Comparison of ENCODE assay signal across 17 cellular contexts in genomic region chr17:12316021-12316420, GRCh38.
DNase-seq lines count a peak whose midpoint lies in the region; ATAC-seq and TF ChIP-seq lines count a peak whose summit lies in the region.
"Had no signal": no experiment of that assay in that cellular context is flagged by ENCODE, and none has a peak within 500 bp of the region (broad histone marks: within the 10 kb centered on the region; RNA-seq: fewer than 3 reads in every experiment).

No MANE protein-coding gene starts in this region.

- no TSS peak for BruUV-seq in IMR-90 (replicated peaks; lab: Mats Ljungman, UMichigan)

- in situ Hi-C loops in IMR-90 (cut with MboI; ENCODE audit: low sequenced_read_pairs), result no loop called here

- peak overlapping the region; percentile 57; the same call in 1 of the 2 replicates for H4K91ac ChIP-seq in IMR-90 (ENCODE audit: insufficient read depth, low read depth, low read length)

- H3K79me2 ChIP-seq in hepatocyte, result no peaks in the 10 kb centered on the region

- peak overlapping the region; percentile 51; the same call in 1 of the 2 replicates for H3K23ac ChIP-seq in IMR-90 (ENCODE audit: low read depth, low read length)

- no CpG with 5 or more reads among the region's 1 CpG for WGBS in IMR-90 (ENCODE audit: extremely low coverage in 2 of 2, insufficient read length in 1 of 2), 2 experiments
- 88% methylated on average over 1 of the region's 1 CpG for WGBS in hepatocyte (ENCODE audit: low lambda C conversion rate, missing lambda C conversion rate)

- no peak for ATAC-seq in IMR-90 (ENCODE audit: low read depth)
- ATAC-seq: CD8-positive, alpha-beta T cell; K562 had no signal

- no peaks in the 10 kb centered on the region for H3K27me3 Mint-ChIP-seq in T-helper 2 cell treated with Interferon-gamma antibody and Interleukin-4, amounts not matched to agents 5 μg/mL and 100 μg/mL, for 36 hours (ENCODE audit: low read depth)
- H3K27me3 Mint-ChIP-seq: B cell had no signal

- peak overlapping the region; percentile 46; the same call in 1 of the 2 replicates for H3K18ac ChIP-seq in IMR-90 (ENCODE audit: low read depth, low read length)

- no peaks in the 10 kb centered on the region for H3K36me3 Mint-ChIP-seq in T-helper 2 cell treated with Interferon-gamma antibody and Interleukin-4, amounts not matched to agents 5 μg/mL and 100 μg/mL, for 36 hours (ENCODE audit: low read depth)
- H3K36me3 Mint-ChIP-seq: CD8-positive, alpha-beta T cell had no signal

- H4K20me1 ChIP-seq in IMR-90 (ENCODE audit: insufficient read depth, low read length), result no peaks in the 10 kb centered on the region
- no peaks in the 10 kb centered on the region for H4K20me1 ChIP-seq in hepatocyte (ENCODE audit: insufficient read depth, poor library complexity, severe bottlenecking)
- H4K20me1 ChIP-seq: BLaER1 treated with 17β-estradiol and CSF1 and Interleukin-3, amounts not matched to agents 10 nM and 100 nM had no signal

- no peak for TF ChIP-seq POLR2A in IMR-90 (IDR thresholded peaks at IDR 0.05; ENCODE audit: low read depth, low read length)

- peak overlapping the region; percentile 6 for H2AK9ac ChIP-seq in IMR-90 (replicated peaks; ENCODE audit: low read depth, low read length, poor library complexity)

- no peaks in the 10 kb centered on the region; the same call in 1 of the 2 replicates for H3K9me3 ChIP-seq in IMR-90 (ENCODE audit: control insufficient read depth, insufficient read depth, low read length)
- H3K9me3 ChIP-seq in hepatocyte (ENCODE audit: low read depth), result no peaks in the 10 kb centered on the region
- H3K9me3 ChIP-seq: HAP-1 had no signal

- peaks cover 41% of the 10 kb centered on the region for H3K9me3 Mint-ChIP-seq in T-helper 2 cell treated with Interferon-gamma antibody and Interleukin-4, amounts not matched to agents 5 μg/mL and 100 μg/mL, for 36 hours

- H3K14ac ChIP-seq in IMR-90 (replicated peaks; ENCODE audit: low read depth, low read length), result peak overlapping the region; percentile 85

- peak overlapping the region; percentile 3; the same call in 1 of the 2 replicates for H4K5ac ChIP-seq in IMR-90 (ENCODE audit: low read depth, low read length)

- H3K4me1 Mint-ChIP-seq in T-helper 2 cell treated with Interferon-gamma antibody and Interleukin-4, amounts not matched to agents 5 μg/mL and 100 μg/mL, for 36 hours (ENCODE audit: low read depth), result no peaks in the 10 kb centered on the region
- H3K4me1 Mint-ChIP-seq: B cell had no signal

- H3K27me3 ChIP-seq in IMR-90 (ENCODE audit: control insufficient read depth, insufficient read depth, low read length) (no peaks in the 10 kb centered on the region), hepatocyte (no peaks in the 10 kb centered on the region)
- H3K27me3 ChIP-seq: BLaER1 treated with 17β-estradiol and CSF1 and Interleukin-3, amounts not matched to agents 10 nM and 100 nM had no signal

- TF ChIP-seq CTCF in IMR-90 (conservative IDR thresholded peaks at IDR 0.05; ENCODE audit: low read depth, low read length) (no peak), foreskin fibroblast (IDR thresholded peaks at IDR 0.05; ENCODE audit: low read depth, low read length) (no peak), hepatocyte (IDR thresholded peaks at IDR 0.05; ENCODE audit: poor library complexity) (no peak)

- peak overlapping the region; percentile 83 for H3K4ac ChIP-seq in IMR-90 (ENCODE audit: low read depth, low read length)

- no peak overlapping the region for H3K27ac Mint-ChIP-seq in T-helper 2 cell treated with Interferon-gamma antibody and Interleukin-4, amounts not matched to agents 5 μg/mL and 100 μg/mL, for 36 hours
- H3K27ac Mint-ChIP-seq: B cell; CD8-positive, alpha-beta T cell had no signal

- no peak overlapping the region for H2AFZ ChIP-seq in IMR-90 (replicated peaks; ENCODE audit: low read length, poor library complexity)
- no peak overlapping the region for H2AFZ ChIP-seq in hepatocyte
- H2AFZ ChIP-seq: GM23248 had no signal

- H4K8ac ChIP-seq in IMR-90 (ENCODE audit: low read depth in 2 of 2, low read length in 2 of 2), result peak overlapping the region in 1 of 2 experiments; percentile 19; a peak in 1 of 4 replicates

- no peak overlapping the region for H3K4me3 Mint-ChIP-seq in T-helper 2 cell treated with Interferon-gamma antibody and Interleukin-4, amounts not matched to agents 5 μg/mL and 100 μg/mL, for 36 hours
- H3K4me3 Mint-ChIP-seq: B cell; CD8-positive, alpha-beta T cell had no signal

- H3K9me1 ChIP-seq in IMR-90 (ENCODE audit: insufficient read depth, low read length), result peaks cover 15% of the 10 kb centered on the region

- peak overlapping the region; percentile 69 for H2AK5ac ChIP-seq in IMR-90 (ENCODE audit: low read depth, low read length)

- H2BK20ac ChIP-seq in IMR-90 (ENCODE audit: low read depth, low read length), result peak overlapping the region; percentile 90

- dilution Hi-C loops in IMR-90 (cut with HindIII; ENCODE audit: low sequenced_read_pairs, unreplicated experiment), result no loop called here

- CTCF ChIA-PET in IMR-90 (lab: Yijun Ruan, JAX), result no interaction called here

- H3K27ac ChIP-seq in IMR-90 (ENCODE audit: insufficient read depth, low read length) (no peak overlapping the region), hepatocyte (no peak overlapping the region)
- H3K27ac ChIP-seq: BLaER1 treated with 17β-estradiol and CSF1 and Interleukin-3, amounts not matched to agents 10 nM and 100 nM; GM23248 had no signal

- H2BK120ac ChIP-seq in IMR-90 (ENCODE audit: low read depth, low read length), result peak overlapping the region; percentile 74

- H3K56ac ChIP-seq in IMR-90 (ENCODE audit: extremely low read depth, insufficient read depth, low read length), result no peak overlapping the region

- H3K9me2 ChIP-seq in hepatocyte (replicated peaks; ENCODE audit: insufficient read depth), result no peaks in the 10 kb centered on the region

- intact Hi-C loops in IMR-90 (cut with micrococcal nuclease), result no loop called here

- no peak overlapping the region for H3K9ac ChIP-seq in IMR-90 (ENCODE audit: low read depth, low read length)
- H3K9ac ChIP-seq: BLaER1 treated with 17β-estradiol and CSF1 and Interleukin-3, amounts not matched to agents 10 nM and 100 nM; GM23248 had no signal

- H2BK5ac ChIP-seq in IMR-90 (ENCODE audit: low read depth, low read length, poor library complexity, severe bottlenecking), result peak overlapping the region; percentile 56

- no peak overlapping the region for H3K4me3 ChIP-seq in IMR-90 (ENCODE audit: insufficient read depth, low read depth, low read length)
- no peak overlapping the region for H3K4me3 ChIP-seq in foreskin fibroblast (ENCODE audit: low read depth in 1 of 2, low read length in 2 of 2)
- H3K4me3 ChIP-seq in hepatocyte, result no peak overlapping the region
- H3K4me3 ChIP-seq: BLaER1 treated with 17β-estradiol and CSF1 and Interleukin-3, amounts not matched to agents 10 nM and 100 nM; GM23248; HAP-1; K562 had no signal

- TF ChIP-seq RAD21 in IMR-90 (IDR thresholded peaks at IDR 0.05; ENCODE audit: low read length), result no peak

- DNase-seq in EH (ENCODE audit: low read depth) (peak; percentile 78), IMR-90 (peak; percentile 64), foreskin fibroblast (peak; percentile 1 to 23), hepatocyte (ENCODE audit: low spot score) (no peak), NCI-H510A treated with DMSO at 0.1 percent for 48 hours (lab: John Stamatoyannopoulos, UW) (no peak), hepatic stellate cell (ENCODE audit: low spot score) (no peak)
- no peak for DNase-seq in T-helper 2 cell treated with Interferon-gamma antibody and Interleukin-4, amounts not matched to agents 5 μg/mL and 100 μg/mL, for 36 hours (ENCODE audit: low spot score)
- DNase-seq: ACHN; Calu3; CD8-positive, alpha-beta T cell; DMS79 treated with DMSO at 0.1 percent for 48 hours; GDM1; GM23248 had no signal

- H3K4me1 ChIP-seq in IMR-90 (ENCODE audit: control insufficient read depth, insufficient read depth, low read length) (peaks cover 14% of the 10 kb centered on the region), hepatocyte (ENCODE audit: insufficient read depth) (no peaks in the 10 kb centered on the region)
- H3K4me1 ChIP-seq: BLaER1 treated with 17β-estradiol and CSF1 and Interleukin-3, amounts not matched to agents 10 nM and 100 nM; HAP-1 had no signal

- no peaks in the 10 kb centered on the region for H3K36me3 ChIP-seq in IMR-90 (ENCODE audit: control insufficient read depth, insufficient read depth, low read length)
- no peaks in the 10 kb centered on the region for H3K36me3 ChIP-seq in hepatocyte (replicated peaks; ENCODE audit: insufficient read depth, low read depth)
- H3K36me3 ChIP-seq: BLaER1 treated with 17β-estradiol and CSF1 and Interleukin-3, amounts not matched to agents 10 nM and 100 nM; HAP-1 had no signal

- POLR2A ChIA-PET in IMR-90 (lab: Charles Lee; ENCODE audit: unreplicated experiment), result no interaction called here

- H3K79me1 ChIP-seq in IMR-90 (ENCODE audit: low read depth in 1 of 2, low read length in 2 of 2), result no peaks in the 10 kb centered on the region

- H3K4me2 ChIP-seq in IMR-90 (ENCODE audit: low read depth, low read length) (no peak overlapping the region), hepatocyte (no peak overlapping the region)
- H3K4me2 ChIP-seq: BLaER1 treated with 17β-estradiol and CSF1 and Interleukin-3, amounts not matched to agents 10 nM and 100 nM had no signal

- peak overlapping the region; percentile 57; the same call in 1 of the 3 replicates for H2BK15ac ChIP-seq in IMR-90 (ENCODE audit: low read depth, low read length)

TF ChIP-seq in IMR-90, 13 proteins besides CTCF, POLR2A, EP300 and RAD21 (continues in another document):
- no peak for TF ChIP-seq SMC3 (IDR thresholded peaks at IDR 0.05; ENCODE audit: low read depth, low read length)
- TF ChIP-seq NFE2L2 (IDR thresholded peaks at IDR 0.05; ENCODE audit: low read depth, low read length), result no peak
- TF ChIP-seq RFX5 (IDR thresholded peaks at IDR 0.05; ENCODE audit: low read depth, low read length), result no peak
- no peak for TF ChIP-seq ELK1 (IDR thresholded peaks at IDR 0.05; ENCODE audit: borderline replicate concordance, low read depth, low read length)
- TF ChIP-seq CEBPB (IDR thresholded peaks at IDR 0.05; ENCODE audit: low read depth, low read length), result no peak
- TF ChIP-seq USF2 (IDR thresholded peaks at IDR 0.05; ENCODE audit: low read depth, low read length), result no peak

Comparison
In these comparisons a context has a peak if more than half of its experiments do, and no peak if none do; other contexts are left out.
1. DNase-seq: peak in EH (single experiment), IMR-90 (single experiment) and foreskin fibroblast (2 of 2); none in hepatocyte (single experiment), NCI-H510A treated with DMSO at 0.1 percent for 48 hours (single experiment), T-helper 2 cell treated with Interferon-gamma antibody and Interleukin-4, amounts not matched to agents 5 μg/mL and 100 μg/mL, for 36 hours (single experiment) and hepatic stellate cell (single experiment).